17 cellular contexts compared by ENCODE assay signal in genomic region chr10:72753760-72754231, GRCh38.
DNase-seq lines count a peak whose midpoint lies in the region; ATAC-seq and TF ChIP-seq lines count a peak whose summit lies in the region.
"Had no signal": no experiment of that assay in that cellular context is flagged by ENCODE, and none has a peak within 500 bp of the region (broad histone marks: within the 10 kb centered on the region; RNA-seq: fewer than 3 reads in every experiment).

No MANE protein-coding gene starts in this region.

- no TSS peak for BruUV-seq in PC-3 (replicated peaks; lab: Mats Ljungman, UMichigan)

- H3K4me2 ChIP-seq in BLaER1, result peak overlapping the region; percentile 0; the same call in 1 of the 2 replicates
- no peak overlapping the region for H3K4me2 ChIP-seq in PC-3 (ENCODE audit: low read length)

- H3K27ac ChIP-seq in BLaER1, result no peak overlapping the region
- H3K27ac ChIP-seq in HEK293 (ENCODE audit: extremely low read depth, low read depth, low read length), result no peak overlapping the region
- H3K27ac ChIP-seq in iPS-18a (ENCODE audit: low read length), result peak overlapping the region; percentile 34
- H3K27ac ChIP-seq in PC-3 (ENCODE audit: low read length), result no peak overlapping the region
- H3K27ac ChIP-seq: colonic mucosa, suprapubic skin had no signal

- H3K27me3 ChIP-seq in BLaER1 (no peaks in the 10 kb centered on the region), iPS-18a (ENCODE audit: control insufficient read depth, insufficient read depth, low read length) (no peaks in the 10 kb centered on the region), PC-3 (ENCODE audit: low read length) (peaks cover 14% of the 10 kb centered on the region)
- H3K27me3 ChIP-seq: colonic mucosa, suprapubic skin had no signal

- H3K79me2 ChIP-seq in PC-3 (ENCODE audit: low read length), result no peaks in the 10 kb centered on the region

- DNase-seq in OCI-M1 (lab: John Stamatoyannopoulos, UW) (peak; percentile 52), PC-3 (no peak), NCI-H1417 (lab: John Stamatoyannopoulos, UW) (no peak), DMS79 treated with DMSO at 0.1 percent for 48 hours (lab: John Stamatoyannopoulos, UW) (no peak)
- DNase-seq: activated CD4-positive, alpha-beta T cell treated with anti-CD3 and anti-CD28 coated beads, Interleukin-2, amount 10 ng/mL, durations not matched to agents 7 days and 5 days; colonic mucosa; DMS79; glutamatergic neuron; kidney; NCI-H1092; NCI-H226 had no signal

- intact Hi-C loops in PC-3 (cut with micrococcal nuclease), result no loop called here

- no peaks in the 10 kb centered on the region for H3F3A ChIP-seq in PC-3 (ENCODE audit: low read length, unreplicated experiment)

- no peaks in the 10 kb centered on the region for H3K9me2 ChIP-seq in PC-3 (replicated peaks; ENCODE audit: low read length)

- ATAC-seq in PC-3, result no peak
- ATAC-seq in GM18505 (IDR thresholded peaks at IDR 0.05; ENCODE audit: unreplicated experiment), result no peak
- ATAC-seq: Panc1 had no signal

- H3K4me3 ChIP-seq in BLaER1 (no peak overlapping the region), HEK293 (ENCODE audit: low read depth, low read length) (no peak overlapping the region), iPS-18a (ENCODE audit: low read length) (no peak overlapping the region), PC-3 (ENCODE audit: low read length) (no peak overlapping the region)
- H3K4me3 ChIP-seq: colonic mucosa, suprapubic skin had no signal

- H3K4me1 ChIP-seq in BLaER1 (peaks cover 9% of the 10 kb centered on the region), HEK293 (ENCODE audit: control insufficient read depth, insufficient read depth, low read length) (peaks cover 14% of the 10 kb centered on the region; the same call in 1 of the 2 replicates), iPS-18a (ENCODE audit: control insufficient read depth, low read depth, low read length) (peaks cover 60% of the 10 kb centered on the region), PC-3 (ENCODE audit: insufficient read depth, low read length) (no peaks in the 10 kb centered on the region)
- H3K4me1 ChIP-seq: colonic mucosa, suprapubic skin had no signal

- H3K36me3 ChIP-seq in BLaER1, result no peaks in the 10 kb centered on the region
- H3K36me3 ChIP-seq in HEK293 (ENCODE audit: control insufficient read depth in 2 of 2, insufficient read depth in 1 of 2, low read length in 2 of 2), result no peaks in the 10 kb centered on the region
- no peaks in the 10 kb centered on the region for H3K36me3 ChIP-seq in iPS-18a (ENCODE audit: control insufficient read depth, low read depth, low read length)
- no peaks in the 10 kb centered on the region for H3K36me3 ChIP-seq in PC-3 (ENCODE audit: low read depth, low read length)
- H3K36me3 ChIP-seq: colonic mucosa, suprapubic skin had no signal

- H4K20me1 ChIP-seq in BLaER1, result peaks cover 17% of the 10 kb centered on the region; the same call in 1 of the 2 replicates
- H4K20me1 ChIP-seq in PC-3 (ENCODE audit: low read length), result no peaks in the 10 kb centered on the region

- no peak overlapping the region for H2AFZ ChIP-seq in PC-3 (ENCODE audit: low read length)

- POLR2A ChIA-PET in HEK293 (lab: Yijun Ruan, JAX) (no interaction called here), PC-3 (lab: Charles Lee; ENCODE audit: unreplicated experiment) (no interaction called here)

- TF ChIP-seq CTCF in HEK293 (tag by site-specific recombination; IDR thresholded peaks at IDR 0.05) (no peak), PC-3 (conservative IDR thresholded peaks at IDR 0.05; ENCODE audit: low read depth, low read length) (no peak)

- H3K9me3 ChIP-seq in BLaER1, result no peaks in the 10 kb centered on the region
- H3K9me3 ChIP-seq in HEK293 (ENCODE audit: control insufficient read depth, insufficient read depth, low read depth, low read length), result no peaks in the 10 kb centered on the region
- H3K9me3 ChIP-seq in iPS-18a (ENCODE audit: control insufficient read depth, low read depth, low read length), result no peaks in the 10 kb centered on the region
- no peaks in the 10 kb centered on the region for H3K9me3 ChIP-seq in PC-3 (ENCODE audit: low read length)
- H3K9me3 ChIP-seq: colonic mucosa, suprapubic skin had no signal

- no peak for TF ChIP-seq POLR2A in GM18505 (IDR thresholded peaks at IDR 0.05; ENCODE audit: borderline replicate concordance, extremely low read depth, insufficient read depth, insufficient read length)

- H3K9ac ChIP-seq in BLaER1 (no peak overlapping the region), iPS-18a (ENCODE audit: low read length) (no peak overlapping the region), PC-3 (ENCODE audit: low read length) (no peak overlapping the region)

- CTCF ChIA-PET in HEK293 (lab: Yijun Ruan, JAX), result no interaction called here
- CTCF ChIA-PET in PC-3 (lab: Charles Lee), result no interaction called here

TF ChIP-seq in HEK293, 187 proteins besides CTCF, POLR2A, EP300 and RAD21:
- TF ChIP-seq ZNF600 (tag by site-specific recombination; IDR thresholded peaks at IDR 0.05) (peak; percentile 69), ZNF670 (tag by site-specific recombination; IDR thresholded peaks at IDR 0.05; ENCODE audit: low read depth) (no peak), OSR2 (tag by site-specific recombination; IDR thresholded peaks at IDR 0.05) (peak; percentile 79), EGR2 (tag by site-specific recombination; IDR thresholded peaks at IDR 0.05; ENCODE audit: low read depth) (peak; percentile 23; the same call in 1 of the 2 replicates), KLF8 (tag by site-specific recombination; IDR thresholded peaks at IDR 0.05) (no peak), ZBTB20 (tag by site-specific recombination; IDR thresholded peaks at IDR 0.05) (no peak), ZSCAN23 (tag by site-specific recombination; IDR thresholded peaks at IDR 0.05) (no peak), ZBTB17 (tag by site-specific recombination; IDR thresholded peaks at IDR 0.05) (peak; percentile 93), PRDM10 (tag by site-specific recombination; IDR thresholded peaks at IDR 0.05) (peak; percentile 40; the same call in 1 of the 2 replicates), ZFHX2 (tag by site-specific recombination; conservative IDR thresholded peaks at IDR 0.05) (0 out of 2 replicates have a peak, but pooled peaks have one; percentile 24), ZNF24 (tag by site-specific recombination; IDR thresholded peaks at IDR 0.05) (0 out of 2 replicates have a peak, but pooled peaks have one; percentile 16)
